In the genomic region with DNA sequence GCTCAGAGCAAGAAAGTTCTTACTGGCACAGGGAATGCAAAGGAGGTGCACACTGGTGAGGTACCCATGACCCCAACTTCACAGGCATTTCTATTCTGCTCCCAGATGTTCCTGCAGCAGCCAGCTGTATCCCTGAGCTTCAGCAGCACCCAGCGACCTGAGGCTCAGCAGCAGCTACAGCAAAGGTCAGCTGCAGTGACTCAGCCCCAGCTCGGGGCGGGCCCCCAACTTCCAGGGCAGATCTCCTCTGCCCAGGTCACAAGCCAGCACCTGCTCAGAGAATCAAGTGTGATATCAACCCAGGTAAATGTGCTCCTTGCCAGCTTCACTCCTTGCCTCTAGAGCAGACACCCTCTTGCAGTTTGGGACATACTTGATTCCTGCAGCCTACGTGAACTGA, we compare ENCODE assay signal across 22 cellular contexts. TPM values are rescaled to one million over a fixed set of nuclear protein-coding genes. Genes with fewer than 3 reads are reported as not detected.
DNase-seq lines count a peak whose midpoint lies in the region; ATAC-seq, FAIRE-seq and TF ChIP-seq lines count a peak whose summit lies in the region.
"Had no signal": no experiment of that assay in that cellular context is flagged by ENCODE, and none has a peak within 500 bp of the region (broad histone marks: within the 10 kb centered on the region; RNA-seq: fewer than 3 reads in every experiment).

No MANE protein-coding gene starts in this region.

- no peak overlapping the region for H2AFZ ChIP-seq in HepG2 (ENCODE audit: low read length)
- H2AFZ ChIP-seq: GM23338 had no signal

- 98% methylated on average over 4 of the region's 4 CpGs for WGBS in HepG2 (ENCODE audit: low lambda C conversion rate)
- 100% methylated on average over 2 of the region's 4 CpGs for WGBS in right lobe of liver (ENCODE audit: insufficient coverage, low coverage, low lambda C conversion rate, missing lambda C conversion rate)
- WGBS in sigmoid colon, 2 donors: 87 to 90% methylated on average over 4 of the region's 4 CpGs

- H3K4me2 ChIP-seq in HepG2 (ENCODE audit: low read depth, low read length): no peak overlapping the region
- H3K4me2 ChIP-seq: A549, GM23338 had no signal

- in situ Hi-C loops in HepG2 (cut with HindIII; ENCODE audit: extremely low pct_ligation_motif_present, low pct_unique_long_range_greater_than_20kb): no loop called here

- H3K4me3 ChIP-seq in HepG2 (replicated peaks in 1 of 3; ENCODE audit: insufficient read depth in 1 of 3, low read depth in 2 of 3, low read length in 3 of 3) (no peak overlapping the region), right lobe of liver (no peak overlapping the region), RWPE2 (ENCODE audit: severe bottlenecking) (no peak overlapping the region), mucosa of descending colon (no peak overlapping the region), sigmoid colon (no peak overlapping the region), colonic mucosa (no peak overlapping the region)
- H3K4me3 ChIP-seq: A549, GM23338 had no signal

- H3K27me3 ChIP-seq in HepG2 (ENCODE audit: control insufficient read depth in 1 of 2, insufficient read depth in 2 of 2, low read length in 2 of 2): no peaks in the 10 kb centered on the region
- no peaks in the 10 kb centered on the region for H3K27me3 ChIP-seq in right lobe of liver
- H3K27me3 ChIP-seq in RWPE2 (ENCODE audit: insufficient read depth, poor library complexity, severe bottlenecking): no peaks in the 10 kb centered on the region
- H3K27me3 ChIP-seq in sigmoid colon: no peaks in the 10 kb centered on the region
- H3K27me3 ChIP-seq in colonic mucosa: no peaks in the 10 kb centered on the region

- H3K9me3 ChIP-seq in HepG2 (ENCODE audit: low read length) (no peaks in the 10 kb centered on the region), right lobe of liver (no peaks in the 10 kb centered on the region), RWPE2 (ENCODE audit: severe bottlenecking) (no peaks in the 10 kb centered on the region), mucosa of descending colon (no peaks in the 10 kb centered on the region), sigmoid colon (no peaks in the 10 kb centered on the region), colonic mucosa (no peaks in the 10 kb centered on the region)
- H3K9me3 ChIP-seq: A549 had no signal

- no TSS peak for BruUV-seq in HepG2 (replicated peaks; lab: Mats Ljungman, UMichigan)

- intact Hi-C loops in HepG2 (cut with micrococcal nuclease; ENCODE audit: unreplicated experiment) (loop anchor here (10.0 kb wide), 1 partner anchor 93 kb away; no protein-coding TSS in a partner anchor), right lobe of liver (cut with DNase I) (loop anchor here (5.0 to 10.0 kb wide), 3 partner anchors 263 to 381 kb away; no protein-coding TSS in a partner anchor), mucosa of descending colon (cut with DNase I, micrococcal nuclease) (no loop called here), sigmoid colon (cut with DNase I) (no loop called here), colonic mucosa (cut with DNase I) (no loop called here)

- H3K36me3 ChIP-seq in HepG2 (replicated peaks in 1 of 2; ENCODE audit: control insufficient read depth in 1 of 2, insufficient read depth in 2 of 2, low read length in 2 of 2): peaks cover 21 to 59% of the 10 kb centered on the region in 2 experiments
- H3K36me3 ChIP-seq in right lobe of liver: peaks cover 0 to under 1% (median 0%) of the 10 kb centered on the region in 4 donors
- H3K36me3 ChIP-seq in RWPE2 (ENCODE audit: low read depth): no peaks in the 10 kb centered on the region
- H3K36me3 ChIP-seq in mucosa of descending colon (ENCODE audit: low read depth): no peaks in the 10 kb centered on the region
- peaks cover 0 to 17% (median 0%) of the 10 kb centered on the region in 4 donors for H3K36me3 ChIP-seq in sigmoid colon
- no peaks in the 10 kb centered on the region for H3K36me3 ChIP-seq in colonic mucosa

- TF ChIP-seq POLR2A in HepG2 (IDR thresholded peaks at IDR 0.05; ENCODE audit: insufficient read depth in 1 of 2, low read depth in 2 of 2, low read length in 2 of 2) (no peak), right lobe of liver (IDR thresholded peaks at IDR 0.05) (no peak), sigmoid colon (IDR thresholded peaks at IDR 0.05) (no peak)

- ATAC-seq in HepG2 (no peak), right lobe of liver (no peak), RWPE2 (ENCODE audit: low read depth) (0 out of 3 replicates have a peak, but pooled peaks have one; percentile 33), mucosa of descending colon (peak; percentile 10)
- ATAC-seq: A549, GM23338, HCT116 had no signal

- no peaks in the 10 kb centered on the region for H3K4me1 ChIP-seq in HepG2 (ENCODE audit: insufficient read depth, low read length)
- H3K4me1 ChIP-seq in right lobe of liver: no peaks in the 10 kb centered on the region
- no peaks in the 10 kb centered on the region for H3K4me1 ChIP-seq in RWPE2 (ENCODE audit: insufficient read depth, poor library complexity, severe bottlenecking)
- H3K4me1 ChIP-seq in mucosa of descending colon (ENCODE audit: low read depth): no peaks in the 10 kb centered on the region
- H3K4me1 ChIP-seq in sigmoid colon: no peaks in the 10 kb centered on the region
- H3K4me1 ChIP-seq in colonic mucosa: no peaks in the 10 kb centered on the region

- no peak for TF ChIP-seq RAD21 in HepG2 (CRISPR knock-in tag; IDR thresholded peaks at IDR 0.05)

- no peak for DNase-seq in HepG2 (ENCODE audit: low spot score)
- DNase-seq in right lobe of liver: no peak
- DNase-seq in RWPE2 (ENCODE audit: low spot score): no peak
- no peak for DNase-seq in mucosa of descending colon
- peak; percentile 29 for DNase-seq in sigmoid colon
- DNase-seq in NCI-H2029 treated with DMSO at 0.1 percent for 48 hours (lab: John Stamatoyannopoulos, UW): no peak
- no peak for DNase-seq in colonic mucosa
- no peak for DNase-seq in amniotic stem cell (lab: John Stamatoyannopoulos, UW)
- DNase-seq: 8988T; C1 segment of cervical spinal cord; Calu3; CD4-positive, alpha-beta memory T cell; COR-L47; DMS53; DMS79 treated with DMSO at 0.1 percent for 48 hours; GF-D8; H9 had no signal

- TF ChIP-seq EP300 in HepG2 (IDR thresholded peaks at IDR 0.05; ENCODE audit: low read depth in 2 of 2, low read length in 2 of 2) (no peak), HepG2 (CRISPR knock-in tag; IDR thresholded peaks at IDR 0.05; ENCODE audit: borderline replicate concordance) (no peak), sigmoid colon (IDR thresholded peaks at IDR 0.05) (no peak)

- TF ChIP-seq CTCF in HepG2 (CRISPR knock-in tag; IDR thresholded peaks at IDR 0.05) (no peak), right lobe of liver (IDR thresholded peaks at IDR 0.05) (no peak), RWPE2 (IDR thresholded peaks at IDR 0.05; ENCODE audit: poor library complexity, severe bottlenecking) (no peak), mucosa of descending colon (IDR thresholded peaks at IDR 0.05) (no peak), sigmoid colon (IDR thresholded peaks at IDR 0.05) (no peak), colonic mucosa (IDR thresholded peaks at IDR 0.05) (no peak)

- H4K20me1 ChIP-seq in HepG2 (ENCODE audit: insufficient read depth, low read length): no peaks in the 10 kb centered on the region

- no peak for FAIRE-seq in HepG2 (lab: Jason Lieb, UNC)
- FAIRE-seq: A549, GM12891, GM18507 had no signal

- POLR2A ChIA-PET in HepG2 (lab: Yijun Ruan, JAX): no interaction called here

- CTCF ChIA-PET in HepG2 (lab: Yijun Ruan, JAX; ENCODE audit: low intra/inter-chr PET ratio, low total read pairs): no interaction called here

- no peak overlapping the region for H3K9ac ChIP-seq in HepG2 (ENCODE audit: insufficient read depth, low read depth, low read length)
- no peak overlapping the region for H3K9ac ChIP-seq in colonic mucosa (ENCODE audit: low read depth in 2 of 2, low read length in 2 of 2)

- H3K27ac ChIP-seq in HepG2 (ENCODE audit: extremely low read length, insufficient read depth, low read length): no peak overlapping the region
- H3K27ac ChIP-seq in right lobe of liver: no peak overlapping the region
- no peak overlapping the region for H3K27ac ChIP-seq in RWPE2 (ENCODE audit: poor library complexity, severe bottlenecking)
- no peak overlapping the region for H3K27ac ChIP-seq in sigmoid colon
- no peak overlapping the region for H3K27ac ChIP-seq in colonic mucosa
- H3K27ac ChIP-seq: A549 had no signal

- no peaks in the 10 kb centered on the region for H3K79me2 ChIP-seq in HepG2 (ENCODE audit: insufficient read depth, low read length)

TF ChIP-seq in HepG2, 621 proteins besides CTCF, POLR2A, EP300 and RAD21 (continues in another document):
- TF ChIP-seq AGO2 (optimal IDR thresholded peaks at IDR 0.05; ENCODE audit: low read depth, low read length): peak; percentile 48

RNA-seq across cellular contexts. Expression of gene RPL31, which starts 14.1 kb away (rescaled TPM):
- total RNA-seq in HepG2 (2016; rRNA removed; fragmentation: Illumina TruSeq; extraction: Trizol) (3,331 and 4,246 TPM in 2 replicates), right lobe of liver (100 to 1,000 TPM; 363 to 497 (median 443) TPM), mucosa of descending colon (1,000 to 10,000 TPM in 2 of 3 donors, 100 to 1,000 TPM in 1; 933 to 1,008 (median 1,005) TPM), sigmoid colon (1,000 to 10,000 TPM; 1,030 to 2,345 (median 1,749) TPM), colonic mucosa (1,000 to 10,000 TPM; 1,042 to 1,184 TPM)
- total RNA-seq in HepG2 (2016; cell fraction: cytosol; rRNA removed; fragmentation: Illumina TruSeq; extraction: Trizol; ENCODE audit: low read depth): 5,225 and 5,854 TPM in 2 replicates
- total RNA-seq in HepG2 (2016; cell fraction: insoluble cytoplasmic fraction; rRNA removed; fragmentation: Illumina TruSeq; extraction: Trizol): 3,362 and 4,378 TPM in 2 replicates
- 8,556 and 9,092 TPM in 2 replicates for total RNA-seq in HepG2 (2016; cell fraction: membrane; rRNA removed; fragmentation: Illumina TruSeq; extraction: Trizol)
- 1,122 and 1,268 TPM in 2 replicates for total RNA-seq in HepG2 (2016; cell fraction: nucleus; rRNA removed; fragmentation: Illumina TruSeq; extraction: Trizol)
- polyA plus RNA-seq in HepG2 (2011; rRNA removed) (3,582 and 3,614 TPM in 2 replicates), sigmoid colon (1,000 to 10,000 TPM; 5,415 to 7,327 (median 5,660) TPM)
- 3,176 and 4,386 TPM in 2 replicates for polyA plus RNA-seq in HepG2 (2011; cell fraction: cytosol; rRNA removed)
- polyA plus RNA-seq in HepG2 (2011; cell fraction: nucleus; rRNA removed): 741 and 878 TPM in 2 replicates
- 8,552 and 9,844 TPM in 2 replicates for polyA plus RNA-seq in HepG2 (2012)
- 7,218 and 7,614 TPM in 2 replicates for polyA plus RNA-seq in HepG2 (2016; cell fraction: cytosol; fragmentation: Illumina TruSeq; extraction: Trizol; ENCODE audit: low read depth)
- 4,222 and 4,697 TPM in 2 replicates for polyA plus RNA-seq in HepG2 (2016; cell fraction: insoluble cytoplasmic fraction; fragmentation: Illumina TruSeq; extraction: Trizol; ENCODE audit: low read depth)
- 8,348 and 8,377 TPM in 2 replicates for polyA plus RNA-seq in HepG2 (2016; cell fraction: membrane; fragmentation: Illumina TruSeq; extraction: Trizol; ENCODE audit: low read depth)
- 2,101 and 2,110 TPM in 2 replicates for polyA plus RNA-seq in HepG2 (2016; cell fraction: nucleus; fragmentation: Illumina TruSeq; extraction: Trizol; ENCODE audit: insufficient read depth, low read depth)
- polyA minus RNA-seq in HepG2 (2011; rRNA and poly(A)+ RNA removed; ENCODE audit: low replicate concordance): 234 and 364 TPM in 2 replicates
- polyA minus RNA-seq in HepG2 (2011; cell fraction: cytosol; rRNA and poly(A)+ RNA removed): 317 and 452 TPM in 2 replicates
- polyA minus RNA-seq in HepG2 (2011; cell fraction: nucleus; rRNA and poly(A)+ RNA removed): 241 and 344 TPM in 2 replicates

Comparison
In these comparisons a context has a peak if more than half of its experiments do, and no peak if none do; other contexts are left out.
1. ATAC-seq: peak in RWPE2 (single experiment) and mucosa of descending colon (single experiment); none in HepG2 (single experiment) and right lobe of liver (0 of 4).
2. intact Hi-C loops: an anchor here in HepG2 (10.0 kb wide) and right lobe of liver (5.0 to 10.0 kb wide); none called in mucosa of descending colon, sigmoid colon and colonic mucosa.